ENCODE assay signal across 13 cellular contexts in genomic region chr1:113396585-113396984, GRCh38. TPM values are rescaled to one million over a fixed set of nuclear protein-coding genes. Genes with fewer than 3 reads are reported as not detected.
DNase-seq lines count a peak whose midpoint lies in the region; ATAC-seq, FAIRE-seq and TF ChIP-seq lines count a peak whose summit lies in the region.
"Had no signal": no experiment of that assay in that cellular context is flagged by ENCODE, and none has a peak within 500 bp of the region (broad histone marks: within the 10 kb centered on the region; RNA-seq: fewer than 3 reads in every experiment).

No MANE protein-coding gene starts in this region.

- no peaks in the 10 kb centered on the region for H3K27me3 ChIP-seq in gastrocnemius medialis
- H3K27me3 ChIP-seq: BLaER1 had no signal

- in situ Hi-C loops in ACHN (cut with HindIII; ENCODE audit: low pct_ligation_motif_present, low pct_unique_long_range_greater_than_20kb, low sequenced_read_pairs) = no loop called here
- in situ Hi-C loops in gastrocnemius medialis (cut with MboI; ENCODE audit: low sequenced_read_pairs in 4 of 4) = loop anchor here in 2 of 4 donors (25.0 kb wide), 2 partner anchors 516 to 684 kb away; partner anchors contain the start of genes AP4B1 (in 1 of the 2), DCLRE1B (in 1 of the 2), PPM1J (in 1 of the 2) and RHOC (in 1 of the 2)

- DNase-seq in ACHN (peak; percentile 87), HT-29 (ENCODE audit: low spot score) (peak; percentile 73), amniotic epithelial cell (ENCODE audit: low read depth) (peak; percentile 85), iris pigment epithelial cell (ENCODE audit: low read depth) (peak; percentile 79), islet precursor cell (no peak), D721Med (ENCODE audit: insufficient read length, low spot score) (no peak), gastrocnemius medialis (no peak)
- DNase-seq: activated CD4-positive, alpha-beta T cell treated with anti-CD3 and anti-CD28 coated beads for 4 hours; activated gamma-delta T cell treated with Interleukin-2 at 50 U/mL for 16 hours; stimulated activated CD4-positive, alpha-beta T cell treated with anti-CD3 and anti-CD28 coated beads, Interleukin-4, amount 100 ng/mL, for 24 hours had no signal

- H3K4me3 ChIP-seq in gastrocnemius medialis = no peak overlapping the region
- H3K4me3 ChIP-seq: BLaER1 had no signal

- intact Hi-C loops in gastrocnemius medialis (cut with DNase I; ENCODE audit: low total_unique reads) = loop anchor here (10.0 kb wide), 2 partner anchors 322 to 418 kb away; partner anchors contain the start of genes LRIG2 and RSBN1

- H3K27ac ChIP-seq in gastrocnemius medialis = no peak overlapping the region
- H3K27ac ChIP-seq: BLaER1, neutrophil had no signal

- H3K9me3 ChIP-seq in gastrocnemius medialis = no peaks in the 10 kb centered on the region
- H3K9me3 ChIP-seq: BLaER1, neutrophil had no signal

- no peaks in the 10 kb centered on the region for H3K36me3 ChIP-seq in gastrocnemius medialis
- H3K36me3 ChIP-seq: BLaER1, neutrophil had no signal

- ATAC-seq in HG02970 (IDR thresholded peaks at IDR 0.05; ENCODE audit: low FRiP score, unreplicated experiment) = no peak
- no peak for ATAC-seq in gastrocnemius medialis

- TF ChIP-seq CTCF in D721Med (IDR thresholded peaks at IDR 0.05; ENCODE audit: insufficient read depth, missing control alignments) = no peak
- TF ChIP-seq CTCF in gastrocnemius medialis (IDR thresholded peaks at IDR 0.05 in 4 of 5, conservative IDR thresholded peaks at IDR 0.05 in 1 of 5) = no peak

- no peak for TF ChIP-seq POLR2A in gastrocnemius medialis (IDR thresholded peaks at IDR 0.05)

- FAIRE-seq in D721Med (lab: Jason Lieb, UNC) = no peak

- H3K4me1 ChIP-seq in gastrocnemius medialis = peaks cover 13 to 19% of the 10 kb centered on the region in 2 donors

RNA-seq across cellular contexts. Expression of gene MAGI3, which starts 6.3 kb away (rescaled TPM):
- 19.9 and 20.8 TPM in 2 replicates for total RNA-seq in HT-29 (2014; rRNA removed; shearing (Covaris generic))
- 1 to 10 TPM; 2.8 to 4.1 (median 4.0) TPM for total RNA-seq in gastrocnemius medialis

Comparison
In these comparisons a context has a peak if more than half of its experiments do, and no peak if none do; other contexts are left out.
1. DNase-seq: peak in ACHN (single experiment), HT-29 (single experiment), amniotic epithelial cell (single experiment) and iris pigment epithelial cell (single experiment); none in islet precursor cell (single experiment), D721Med (single experiment) and gastrocnemius medialis (0 of 2).